29 cellular contexts compared by ENCODE assay signal in the genomic region with DNA sequence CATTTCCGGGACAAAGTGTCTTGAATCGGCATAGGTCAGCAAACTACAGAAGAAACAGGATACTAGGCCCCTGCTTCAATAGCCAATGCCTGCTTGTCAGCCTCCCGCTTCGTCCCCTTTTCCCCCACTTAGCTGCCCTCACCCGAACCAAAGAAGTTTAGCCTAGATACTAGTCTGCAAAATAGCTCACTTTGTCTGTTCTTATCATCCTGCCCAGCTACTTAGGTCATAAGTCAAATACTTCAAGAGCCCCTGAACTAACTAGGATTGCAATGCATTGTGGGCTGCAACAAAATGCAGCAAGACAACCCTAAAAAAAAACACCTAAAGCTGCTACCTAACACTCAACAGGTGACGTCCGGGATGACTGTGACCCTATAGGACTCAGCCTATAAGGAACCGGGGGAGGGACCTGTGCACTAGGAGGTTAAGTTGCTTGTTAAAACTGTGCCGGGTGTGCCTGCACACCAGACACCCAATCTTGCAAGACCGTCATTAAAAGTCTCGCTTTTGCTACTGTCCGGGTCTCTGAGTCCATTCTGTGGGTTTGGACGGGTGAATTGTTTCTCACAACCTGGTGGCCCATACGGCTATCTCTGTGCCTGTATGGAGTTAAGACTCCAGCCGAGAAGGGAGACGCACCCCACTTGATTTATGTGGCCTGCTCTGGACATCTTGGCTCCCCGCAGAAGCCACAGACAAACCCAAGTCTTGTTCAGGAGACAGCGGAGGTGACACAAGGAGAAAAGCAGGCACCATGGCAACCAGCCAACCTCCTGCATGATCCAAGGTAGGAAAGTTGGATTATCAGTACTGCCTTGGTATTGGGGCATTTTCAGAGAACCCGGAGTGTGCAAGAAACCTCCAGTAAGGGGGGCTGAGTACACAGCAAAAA.
DNase-seq lines count a peak whose midpoint lies in the region; ATAC-seq and TF ChIP-seq lines count a peak whose summit lies in the region.
"Had no signal": no experiment of that assay in that cellular context is flagged by ENCODE, and none has a peak within 500 bp of the region (broad histone marks: within the 10 kb centered on the region; RNA-seq: fewer than 3 reads in every experiment).

No MANE protein-coding gene starts in this region.

- no peak overlapping the region for H3K4me3 Mint-ChIP-seq in activated naive CD8-positive, alpha-beta T cell treated with anti-CD3 and anti-CD28 coated beads, Interleukin-2, amount 10 ng/mL, durations not matched to agents 7 days and 5 days
- no peak overlapping the region for H3K4me3 Mint-ChIP-seq in activated naive CD8-positive, alpha-beta T cell treated with anti-CD3 and anti-CD28 coated beads for 36 hours
- H3K4me3 Mint-ChIP-seq in activated CD4-positive, alpha-beta T cell treated with anti-CD3 and anti-CD28 coated beads, Interleukin-2, amount 10 ng/mL, durations not matched to agents 24 days and 14 days = no peak overlapping the region
- H3K4me3 Mint-ChIP-seq: activated B cell treated with CpG ODN at 0.5 μM for 24 hours; CD8-positive, alpha-beta T cell; central memory CD8-positive, alpha-beta T cell; natural killer cell treated with Interleukin-12 subunit alpha and Interleukin-12 subunit beta and Interleukin-15 and Interleukin-18, amount 100 ng/mL, for 72 hours; stimulated activated memory B cell treated with anti-CD40 and anti-IgM and Interleukin-4, amounts not matched to agents 10 μg/mL and 1 μg/mL and 100 μg/mL, for 72 hours had no signal

- no peak for TF ChIP-seq POLR2A in vagina (IDR thresholded peaks at IDR 0.05)

- DNase-seq in activated naive CD8-positive, alpha-beta T cell treated with anti-CD3 and anti-CD28 coated beads, Interleukin-2, amount 10 ng/mL, durations not matched to agents 7 days and 5 days = no peak
- no peak for DNase-seq in activated naive CD8-positive, alpha-beta T cell treated with anti-CD3 and anti-CD28 coated beads for 36 hours
- DNase-seq in fibroblast of mammary gland (ENCODE audit: low read depth) (peak; percentile 44), myocyte (ENCODE audit: low read depth) (peak; percentile 46), vagina (ENCODE audit: extremely low spot score in 2 of 2) (no peak), islet precursor cell (no peak), GM19240 (ENCODE audit: insufficient read length, low spot score) (no peak)
- DNase-seq in activated CD4-positive, alpha-beta T cell treated with anti-CD3 and anti-CD28 coated beads, Interleukin-2, amount 10 ng/mL, durations not matched to agents 24 days and 14 days = no peak
- DNase-seq: 8988T; activated B cell treated with CpG ODN at 0.5 μM for 24 hours; activated naive CD4-positive, alpha-beta T cell treated with anti-CD3 and anti-CD28 coated beads, Interleukin-2, amount 50 U/mL, for 16 hours; AML-193; CD8-positive, alpha-beta T cell; dermis blood vessel endothelial cell; DMS 273 treated with DMSO at 0.1 percent for 48 hours; esophagus squamous epithelium; IMR-90; NCI-H1048; NCI-H1694 treated with DMSO at 0.1 percent for 48 hours; NCI-H2171 treated with DMSO at 0.1 percent for 48 hours; NCI-H526; right lobe of liver; SHP77 treated with DMSO at 0.1 percent for 48 hours; stimulated activated CD4-positive, alpha-beta T cell treated with anti-CD3 and anti-CD28 coated beads, Interleukin-4, amount 100 ng/mL, for 4 hours; T1000 had no signal

- no peaks in the 10 kb centered on the region for H3K9me3 ChIP-seq in vagina
- H3K9me3 ChIP-seq: esophagus squamous epithelium, right lobe of liver had no signal

- H3K36me3 ChIP-seq in vagina = peaks cover 0 to 6% of the 10 kb centered on the region in 2 donors

- no peaks in the 10 kb centered on the region for H3K27me3 ChIP-seq in vagina
- H3K27me3 ChIP-seq: esophagus squamous epithelium, hepatocyte, right lobe of liver had no signal

- H3K27me3 Mint-ChIP-seq in activated naive CD8-positive, alpha-beta T cell treated with anti-CD3 and anti-CD28 coated beads, Interleukin-2, amount 10 ng/mL, durations not matched to agents 7 days and 5 days = no peaks in the 10 kb centered on the region
- no peaks in the 10 kb centered on the region for H3K27me3 Mint-ChIP-seq in activated naive CD8-positive, alpha-beta T cell treated with anti-CD3 and anti-CD28 coated beads for 36 hours
- no peaks in the 10 kb centered on the region for H3K27me3 Mint-ChIP-seq in activated CD4-positive, alpha-beta T cell treated with anti-CD3 and anti-CD28 coated beads, Interleukin-2, amount 10 ng/mL, durations not matched to agents 24 days and 14 days
- H3K27me3 Mint-ChIP-seq: activated B cell treated with CpG ODN at 0.5 μM for 24 hours; central memory CD8-positive, alpha-beta T cell; natural killer cell treated with Interleukin-12 subunit alpha and Interleukin-12 subunit beta and Interleukin-15 and Interleukin-18, amount 100 ng/mL, for 72 hours; stimulated activated memory B cell treated with anti-CD40 and anti-IgM and Interleukin-4, amounts not matched to agents 10 μg/mL and 1 μg/mL and 100 μg/mL, for 72 hours had no signal

- peaks cover 5% of the 10 kb centered on the region for H3K36me3 Mint-ChIP-seq in activated naive CD8-positive, alpha-beta T cell treated with anti-CD3 and anti-CD28 coated beads, Interleukin-2, amount 10 ng/mL, durations not matched to agents 7 days and 5 days
- H3K36me3 Mint-ChIP-seq in activated naive CD8-positive, alpha-beta T cell treated with anti-CD3 and anti-CD28 coated beads for 36 hours = peaks cover 2% of the 10 kb centered on the region
- peaks cover 2% of the 10 kb centered on the region for H3K36me3 Mint-ChIP-seq in activated CD4-positive, alpha-beta T cell treated with anti-CD3 and anti-CD28 coated beads, Interleukin-2, amount 10 ng/mL, durations not matched to agents 24 days and 14 days (ENCODE audit: low read depth)
- H3K36me3 Mint-ChIP-seq: natural killer cell treated with Interleukin-12 subunit alpha and Interleukin-12 subunit beta and Interleukin-15 and Interleukin-18, amount 100 ng/mL, for 72 hours had no signal

- H3K4me3 ChIP-seq in fibroblast of mammary gland (ENCODE audit: control insufficient read depth, low read depth, low read length) (no peak overlapping the region), vagina (no peak overlapping the region)
- H3K4me3 ChIP-seq: esophagus squamous epithelium, hepatocyte, right lobe of liver had no signal

- no peak for ATAC-seq in activated naive CD8-positive, alpha-beta T cell treated with anti-CD3 and anti-CD28 coated beads, Interleukin-2, amount 10 ng/mL, durations not matched to agents 7 days and 5 days (ENCODE audit: low read depth)
- ATAC-seq: CD8-positive, alpha-beta T cell; natural killer cell treated with Interleukin-12 subunit alpha and Interleukin-12 subunit beta and Interleukin-15 and Interleukin-18, amount 100 ng/mL, for 72 hours; right lobe of liver; stimulated activated memory B cell treated with anti-CD40 and anti-IgM and Interleukin-4, amounts not matched to agents 10 μg/mL and 1 μg/mL and 100 μg/mL, for 72 hours had no signal

- peaks cover 17% of the 10 kb centered on the region for H3K4me1 Mint-ChIP-seq in activated naive CD8-positive, alpha-beta T cell treated with anti-CD3 and anti-CD28 coated beads, Interleukin-2, amount 10 ng/mL, durations not matched to agents 7 days and 5 days
- peaks cover 10% of the 10 kb centered on the region for H3K4me1 Mint-ChIP-seq in activated naive CD8-positive, alpha-beta T cell treated with anti-CD3 and anti-CD28 coated beads for 36 hours
- peaks cover 6% of the 10 kb centered on the region for H3K4me1 Mint-ChIP-seq in activated CD4-positive, alpha-beta T cell treated with anti-CD3 and anti-CD28 coated beads, Interleukin-2, amount 10 ng/mL, durations not matched to agents 24 days and 14 days

- H3K9me3 Mint-ChIP-seq in activated naive CD8-positive, alpha-beta T cell treated with anti-CD3 and anti-CD28 coated beads, Interleukin-2, amount 10 ng/mL, durations not matched to agents 7 days and 5 days = no peaks in the 10 kb centered on the region
- no peaks in the 10 kb centered on the region for H3K9me3 Mint-ChIP-seq in activated naive CD8-positive, alpha-beta T cell treated with anti-CD3 and anti-CD28 coated beads for 36 hours
- no peaks in the 10 kb centered on the region for H3K9me3 Mint-ChIP-seq in activated CD4-positive, alpha-beta T cell treated with anti-CD3 and anti-CD28 coated beads, Interleukin-2, amount 10 ng/mL, durations not matched to agents 24 days and 14 days
- H3K9me3 Mint-ChIP-seq: activated B cell treated with CpG ODN at 0.5 μM for 24 hours; CD8-positive, alpha-beta T cell; central memory CD8-positive, alpha-beta T cell; natural killer cell treated with Interleukin-12 subunit alpha and Interleukin-12 subunit beta and Interleukin-15 and Interleukin-18, amount 100 ng/mL, for 72 hours; stimulated activated memory B cell treated with anti-CD40 and anti-IgM and Interleukin-4, amounts not matched to agents 10 μg/mL and 1 μg/mL and 100 μg/mL, for 72 hours had no signal

- H3K27ac ChIP-seq in vagina = peak overlapping the region; percentile 61
- H3K27ac ChIP-seq: esophagus squamous epithelium, hepatocyte, right lobe of liver had no signal

- TF ChIP-seq CTCF in fibroblast of mammary gland (conservative IDR thresholded peaks at IDR 0.05; ENCODE audit: control insufficient read depth, insufficient read depth, low read depth, low read length) (no peak), vagina (IDR thresholded peaks at IDR 0.05) (no peak)

- H3K27ac Mint-ChIP-seq in activated naive CD8-positive, alpha-beta T cell treated with anti-CD3 and anti-CD28 coated beads, Interleukin-2, amount 10 ng/mL, durations not matched to agents 7 days and 5 days = peak overlapping the region; percentile 11
- no peak overlapping the region for H3K27ac Mint-ChIP-seq in activated naive CD8-positive, alpha-beta T cell treated with anti-CD3 and anti-CD28 coated beads for 36 hours
- H3K27ac Mint-ChIP-seq in activated CD4-positive, alpha-beta T cell treated with anti-CD3 and anti-CD28 coated beads, Interleukin-2, amount 10 ng/mL, durations not matched to agents 24 days and 14 days = no peak overlapping the region
- H3K27ac Mint-ChIP-seq: activated B cell treated with CpG ODN at 0.5 μM for 24 hours; CD8-positive, alpha-beta T cell; natural killer cell treated with Interleukin-12 subunit alpha and Interleukin-12 subunit beta and Interleukin-15 and Interleukin-18, amount 100 ng/mL, for 72 hours; stimulated activated memory B cell treated with anti-CD40 and anti-IgM and Interleukin-4, amounts not matched to agents 10 μg/mL and 1 μg/mL and 100 μg/mL, for 72 hours had no signal

- peaks cover 43% of the 10 kb centered on the region for H3K4me1 ChIP-seq in vagina
- H3K4me1 ChIP-seq: right lobe of liver had no signal

- intact Hi-C loops in vagina (cut with DNase I) = no loop called here
- intact Hi-C loops in activated CD4-positive, alpha-beta T cell treated with anti-CD3 and anti-CD28 coated beads, Interleukin-2, amount 10 ng/mL, durations not matched to agents 24 days and 14 days (cut with micrococcal nuclease) = no loop called here

- POLR2A ChIA-PET in activated naive CD8-positive, alpha-beta T cell treated with anti-CD3 and anti-CD28 coated beads, Interleukin-2, amount 10 ng/mL, durations not matched to agents 7 days and 5 days (lab: Charles Lee) = no interaction called here

Comparison
In these comparisons a context has a peak if more than half of its experiments do, and no peak if none do; other contexts are left out.
1. DNase-seq: peak in fibroblast of mammary gland (single experiment) and myocyte (single experiment); none in activated naive CD8-positive, alpha-beta T cell treated with anti-CD3 and anti-CD28 coated beads, Interleukin-2, amount 10 ng/mL, durations not matched to agents 7 days and 5 days (single experiment), activated naive CD8-positive, alpha-beta T cell treated with anti-CD3 and anti-CD28 coated beads for 36 hours (single experiment), vagina (0 of 2), islet precursor cell (single experiment), GM19240 (single experiment) and activated CD4-positive, alpha-beta T cell treated with anti-CD3 and anti-CD28 coated beads, Interleukin-2, amount 10 ng/mL, durations not matched to agents 24 days and 14 days (single experiment).